In the genomic region with DNA sequence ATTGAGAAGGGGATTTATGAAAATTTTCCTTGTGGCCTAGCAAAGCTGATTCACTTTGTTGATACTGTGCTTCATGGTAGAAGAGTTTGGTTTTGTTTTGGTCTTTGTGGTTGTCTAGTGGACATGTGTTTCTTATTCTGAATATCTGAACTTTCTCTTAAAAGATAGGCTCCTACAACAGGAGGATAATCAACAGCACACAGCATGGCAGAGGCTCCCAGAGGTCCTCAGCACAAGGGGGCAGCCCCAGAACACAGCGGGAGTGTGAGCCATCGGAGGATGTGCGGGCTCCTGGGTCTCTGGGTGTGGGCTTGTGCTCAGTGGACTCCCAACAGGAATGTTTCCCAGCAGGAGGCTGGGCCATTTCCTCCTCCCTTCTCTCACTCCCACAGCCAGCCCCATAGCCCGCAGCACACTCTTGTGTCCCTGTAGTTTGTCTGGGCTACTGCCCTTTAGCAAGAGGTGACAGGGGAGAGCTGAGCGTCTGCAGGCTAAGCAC, we compare ENCODE assay signal across 12 cellular contexts.
DNase-seq lines count a peak whose midpoint lies in the region; ATAC-seq and TF ChIP-seq lines count a peak whose summit lies in the region.
"Had no signal": no experiment of that assay in that cellular context is flagged by ENCODE, and none has a peak within 500 bp of the region (broad histone marks: within the 10 kb centered on the region; RNA-seq: fewer than 3 reads in every experiment).

No MANE protein-coding gene starts in this region.

- peak overlapping the region in 3 of 8 donors; percentile 44 to 67 (median 55) for H3K4me3 Mint-ChIP-seq in CD4-positive, alpha-beta memory T cell
- no peak overlapping the region for H3K4me3 Mint-ChIP-seq in T-cell

- H3K36me3 ChIP-seq in CD4-positive, alpha-beta memory T cell (ENCODE audit: insufficient read depth, low read length), result no peaks in the 10 kb centered on the region
- peaks cover 0 to 80% (median 0%) of the 10 kb centered on the region in 3 donors for H3K36me3 ChIP-seq in tibial nerve
- H3K36me3 ChIP-seq: ovary had no signal

- WGBS in tibial nerve, 2 donors, result 78 to 79% methylated on average over 5 of the region's 5 CpGs

- TF ChIP-seq CTCF in fibroblast of the aortic adventitia (IDR thresholded peaks at IDR 0.05; ENCODE audit: insufficient read depth, low read length), result peak; percentile 27
- TF ChIP-seq CTCF in tibial nerve (IDR thresholded peaks at IDR 0.05), result no peak

- TF ChIP-seq EP300 in tibial nerve (IDR thresholded peaks at IDR 0.05), result no peak

- peaks cover 47% of the 10 kb centered on the region for H3K4me1 ChIP-seq in CD4-positive, alpha-beta memory T cell (ENCODE audit: insufficient read depth, low read length)
- H3K4me1 ChIP-seq in tibial nerve, result peaks cover 0 to 15% (median 0%) of the 10 kb centered on the region in 4 donors

- H3K4me3 ChIP-seq in CD4-positive, alpha-beta memory T cell (ENCODE audit: low read length in 2 of 2), result no peak overlapping the region
- H3K4me3 ChIP-seq in fibroblast of the aortic adventitia (ENCODE audit: low read depth, low read length) (no peak overlapping the region), tibial nerve (no peak overlapping the region)
- H3K4me3 ChIP-seq: ovary had no signal

- peaks cover 0 to 1% of the 10 kb centered on the region in 2 donors for H3K36me3 Mint-ChIP-seq in CD4-positive, alpha-beta memory T cell
- no peaks in the 10 kb centered on the region for H3K36me3 Mint-ChIP-seq in T-cell

- DNase-seq in CD4-positive, alpha-beta memory T cell, result no peak
- no peak for DNase-seq in T-cell
- DNase-seq in fibroblast of the aortic adventitia (ENCODE audit: low read depth), result peak; percentile 80
- peak; percentile 42 for DNase-seq in retina
- no peak for DNase-seq in tibial nerve (ENCODE audit: low spot score in 2 of 2)
- no peak for DNase-seq in H4 (ENCODE audit: low spot score)
- DNase-seq in stimulated activated CD4-positive, alpha-beta T cell treated with anti-CD3 and anti-CD28 coated beads, Interleukin-1b, Interleukin-23, amount 100 ng/mL, for 48 hours, result no peak
- DNase-seq: activated CD8-positive, alpha-beta memory T cell treated with anti-CD3 and anti-CD28 coated beads, Interleukin-2, amount 50 U/mL, for 48 hours; OCI-M1; stimulated activated naive CD4-positive, alpha-beta T cell had no signal

- no peaks in the 10 kb centered on the region for H3K9me3 Mint-ChIP-seq in CD4-positive, alpha-beta memory T cell
- H3K9me3 Mint-ChIP-seq in T-cell, result no peaks in the 10 kb centered on the region

- H3K27ac ChIP-seq in CD4-positive, alpha-beta memory T cell (ENCODE audit: low read depth, low read length), result no peak overlapping the region
- H3K27ac ChIP-seq in tibial nerve, result peak overlapping the region in 2 of 4 donors; percentile 42 to 81

- no peaks in the 10 kb centered on the region for H3K9me3 ChIP-seq in CD4-positive, alpha-beta memory T cell (ENCODE audit: control insufficient read depth in 1 of 2, low read length in 2 of 2)
- H3K9me3 ChIP-seq in tibial nerve, result no peaks in the 10 kb centered on the region
- H3K9me3 ChIP-seq: ovary had no signal

- ATAC-seq in T-cell (replicated peaks in 1 of 4) (no peak), GM21528 (IDR thresholded peaks at IDR 0.05; ENCODE audit: low FRiP score, unreplicated experiment) (no peak)

- peak overlapping the region in 6 of 7 donors; percentile 63 to 87 (median 80) for H3K27ac Mint-ChIP-seq in CD4-positive, alpha-beta memory T cell
- H3K27ac Mint-ChIP-seq in T-cell, result peak overlapping the region; percentile 69 to 73

- no peak for TF ChIP-seq POLR2A in tibial nerve (IDR thresholded peaks at IDR 0.05)

- peaks cover 32 to 63% (median 44%) of the 10 kb centered on the region in 4 donors for H3K4me1 Mint-ChIP-seq in CD4-positive, alpha-beta memory T cell
- peaks cover 39 to 55% (median 45%) of the 10 kb centered on the region in 3 donors for H3K4me1 Mint-ChIP-seq in T-cell

- CTCF ChIA-PET in CD4-positive, alpha-beta memory T cell (lab: Charles Lee; ENCODE audit: partially characterized antibody), result interaction anchor here (1.0 to 1.4 kb wide), 3 partner anchors 19 to 231 kb away, joined by 3 to 8 read pairs (median 4); no protein-coding TSS in a partner anchor
- CTCF ChIA-PET in T-cell (lab: Charles Lee), result interaction anchor here in 1 of 2 donors (1.1 kb wide), 1 partner anchor 232 kb away, joined by 3 read pairs; no protein-coding TSS in a partner anchor

- peaks cover 0 to 2% of the 10 kb centered on the region in 2 donors for H3K27me3 Mint-ChIP-seq in CD4-positive, alpha-beta memory T cell
- no peaks in the 10 kb centered on the region for H3K27me3 Mint-ChIP-seq in T-cell

- intact Hi-C loops in CD4-positive, alpha-beta memory T cell (cut with micrococcal nuclease), result no loop called here

- no peaks in the 10 kb centered on the region for H3K27me3 ChIP-seq in CD4-positive, alpha-beta memory T cell (ENCODE audit: insufficient read depth, low read length)
- H3K27me3 ChIP-seq in tibial nerve, result no peaks in the 10 kb centered on the region
- H3K27me3 ChIP-seq: ovary had no signal

- POLR2A ChIA-PET in CD4-positive, alpha-beta memory T cell (lab: Charles Lee; ENCODE audit: partially characterized antibody), result no interaction called here
- POLR2A ChIA-PET in T-cell (lab: Charles Lee), result no interaction called here

Comparison
In these comparisons a context has a peak if more than half of its experiments do, and no peak if none do; other contexts are left out.
1. DNase-seq: peak in fibroblast of the aortic adventitia (single experiment) and retina (single experiment); none in CD4-positive, alpha-beta memory T cell (0 of 5), T-cell (0 of 34), tibial nerve (0 of 2), H4 (single experiment) and stimulated activated CD4-positive, alpha-beta T cell treated with anti-CD3 and anti-CD28 coated beads, Interleukin-1b, Interleukin-23, amount 100 ng/mL, for 48 hours (single experiment).